ENCODE assay signal across 20 cellular contexts in the genomic region with DNA sequence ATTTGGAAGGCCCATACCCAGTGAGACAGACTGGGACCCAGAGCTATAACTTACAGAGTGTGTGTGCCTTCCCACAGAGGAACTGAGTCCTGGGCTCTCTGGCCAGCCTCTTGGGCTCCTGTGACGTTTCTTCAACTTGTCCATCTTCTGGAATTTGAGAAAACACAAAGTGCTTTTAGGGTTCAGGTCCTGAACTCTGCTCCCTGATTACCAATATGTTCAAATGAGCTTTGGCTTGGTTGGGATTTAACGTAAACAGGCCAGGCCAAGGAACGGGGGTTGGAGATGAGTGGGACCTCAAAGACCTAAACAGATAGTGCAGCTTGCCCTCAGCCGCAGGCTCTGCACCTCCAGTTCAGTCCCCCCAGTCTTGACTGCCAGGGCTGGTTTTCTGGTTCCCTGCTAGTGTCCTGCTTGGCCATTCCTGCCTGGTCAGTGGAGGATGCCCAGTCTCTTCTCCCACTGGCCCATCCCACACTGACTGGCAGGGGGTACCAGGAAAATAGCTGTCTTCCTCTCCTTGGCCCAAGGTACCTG.
"Had no signal": no experiment of that assay in that cellular context is flagged by ENCODE, and none has a peak within 500 bp of the region (broad histone marks: within the 10 kb centered on the region; RNA-seq: fewer than 3 reads in every experiment).

No MANE protein-coding gene starts in this region.

- DNase-seq: activated CD4-positive, alpha-beta memory T cell treated with anti-CD3 and anti-CD28 coated beads for 36 hours; activated CD4-positive, alpha-beta T cell treated with anti-CD3 and anti-CD28 coated beads, Interleukin-2, amount 10 ng/mL, durations not matched to agents 24 days and 14 days; activated CD4-positive, CD25-positive, alpha-beta regulatory T cell treated with anti-CD3 and anti-CD28 coated beads, Interleukin-2, amount 50 U/mL, for 72 hours; activated CD8-positive, alpha-beta memory T cell treated with anti-CD3 and anti-CD28 coated beads, Interleukin-2, amount 50 U/mL, for 4 hours; activated gamma-delta T cell treated with Interleukin-2 at 50 U/mL for 16 hours; activated naive CD4-positive, alpha-beta T cell treated with anti-CD3 and anti-CD28 coated beads, Interleukin-2, amount 50 U/mL, for 16 hours; activated naive CD8-positive, alpha-beta T cell treated with anti-CD3 and anti-CD28 coated beads, Interleukin-2, amount 50 U/mL, for 24 hours; activated T-cell treated with anti-CD3 and anti-CD28 coated beads, Interleukin-2, amount 50 U/mL, for 24 hours; cortex of kidney; effector memory CD8-positive, alpha-beta T cell; left ventricle myocardium inferior; stimulated activated CD4-positive, alpha-beta T cell treated with anti-CD3 and anti-CD28 coated beads, Interleukin-15, amount 100 ng/mL, for 24 hours; stimulated activated CD4-positive, alpha-beta T cell treated with anti-CD3 and anti-CD28 coated beads, Interleukin-2, amount 100 ng/mL, for 24 hours; stimulated activated naive B cell treated with anti-CD40 and anti-IgM and Interleukin-4, amounts not matched to agents 10 μg/mL and 1 μg/mL and 100 μg/mL, for 72 hours; T-helper 2 cell; testis; transverse colon had no signal

- ATAC-seq: activated naive CD8-positive, alpha-beta T cell treated with anti-CD3 and anti-CD28 coated beads, Interleukin-2, amount 50 U/mL, for 24 hours; effector memory CD8-positive, alpha-beta T cell; stimulated activated naive B cell treated with anti-CD40 and anti-IgM and Interleukin-4, amounts not matched to agents 10 μg/mL and 1 μg/mL and 100 μg/mL, for 72 hours had no signal

- H3K36me3 ChIP-seq: left ventricle myocardium inferior, pancreas, transverse colon had no signal

- H3K9me3 Mint-ChIP-seq: activated CD4-positive, alpha-beta memory T cell treated with anti-CD3 and anti-CD28 coated beads for 36 hours; activated CD4-positive, alpha-beta T cell treated with anti-CD3 and anti-CD28 coated beads, Interleukin-2, amount 10 ng/mL, durations not matched to agents 24 days and 14 days; activated naive CD8-positive, alpha-beta T cell treated with anti-CD3 and anti-CD28 coated beads, Interleukin-2, amount 50 U/mL, for 24 hours; activated T-cell treated with anti-CD3 and anti-CD28 coated beads, Interleukin-2, amount 50 U/mL, for 24 hours; effector memory CD8-positive, alpha-beta T cell; stimulated activated naive B cell treated with anti-CD40 and anti-IgM and Interleukin-4, amounts not matched to agents 10 μg/mL and 1 μg/mL and 100 μg/mL, for 72 hours had no signal

- H3K36me3 Mint-ChIP-seq: activated CD4-positive, alpha-beta memory T cell treated with anti-CD3 and anti-CD28 coated beads for 36 hours; stimulated activated naive B cell treated with anti-CD40 and anti-IgM and Interleukin-4, amounts not matched to agents 10 μg/mL and 1 μg/mL and 100 μg/mL, for 72 hours had no signal

- H3K27ac ChIP-seq: foreskin keratinocyte, left ventricle myocardium inferior, psoas muscle, testis, transverse colon had no signal

- H3K4me1 Mint-ChIP-seq: activated CD4-positive, alpha-beta T cell treated with anti-CD3 and anti-CD28 coated beads, Interleukin-2, amount 10 ng/mL, durations not matched to agents 24 days and 14 days; activated naive CD8-positive, alpha-beta T cell treated with anti-CD3 and anti-CD28 coated beads, Interleukin-2, amount 50 U/mL, for 24 hours had no signal

- H3K9me3 ChIP-seq: left ventricle myocardium inferior, pancreas, psoas muscle, testis, transverse colon had no signal

- H3K4me1 ChIP-seq: psoas muscle had no signal

- H3K27me3 ChIP-seq: foreskin keratinocyte, pancreas, testis, transverse colon had no signal

- H3K27ac Mint-ChIP-seq: activated CD4-positive, alpha-beta memory T cell treated with anti-CD3 and anti-CD28 coated beads for 36 hours; activated CD4-positive, alpha-beta T cell treated with anti-CD3 and anti-CD28 coated beads, Interleukin-2, amount 10 ng/mL, durations not matched to agents 24 days and 14 days; activated naive CD8-positive, alpha-beta T cell treated with anti-CD3 and anti-CD28 coated beads, Interleukin-2, amount 50 U/mL, for 24 hours; activated T-cell treated with anti-CD3 and anti-CD28 coated beads, Interleukin-2, amount 50 U/mL, for 24 hours; effector memory CD8-positive, alpha-beta T cell had no signal

- H3K4me3 ChIP-seq: left ventricle myocardium inferior, pancreas, psoas muscle, testis, transverse colon had no signal

- H3K4me3 Mint-ChIP-seq: activated CD4-positive, alpha-beta memory T cell treated with anti-CD3 and anti-CD28 coated beads for 36 hours; activated CD4-positive, alpha-beta T cell treated with anti-CD3 and anti-CD28 coated beads, Interleukin-2, amount 10 ng/mL, durations not matched to agents 24 days and 14 days; activated naive CD8-positive, alpha-beta T cell treated with anti-CD3 and anti-CD28 coated beads, Interleukin-2, amount 50 U/mL, for 24 hours; activated T-cell treated with anti-CD3 and anti-CD28 coated beads, Interleukin-2, amount 50 U/mL, for 24 hours; effector memory CD8-positive, alpha-beta T cell; stimulated activated naive B cell treated with anti-CD40 and anti-IgM and Interleukin-4, amounts not matched to agents 10 μg/mL and 1 μg/mL and 100 μg/mL, for 72 hours had no signal
